Comparison of ENCODE assay signal across 9 cellular contexts in the genomic region with DNA sequence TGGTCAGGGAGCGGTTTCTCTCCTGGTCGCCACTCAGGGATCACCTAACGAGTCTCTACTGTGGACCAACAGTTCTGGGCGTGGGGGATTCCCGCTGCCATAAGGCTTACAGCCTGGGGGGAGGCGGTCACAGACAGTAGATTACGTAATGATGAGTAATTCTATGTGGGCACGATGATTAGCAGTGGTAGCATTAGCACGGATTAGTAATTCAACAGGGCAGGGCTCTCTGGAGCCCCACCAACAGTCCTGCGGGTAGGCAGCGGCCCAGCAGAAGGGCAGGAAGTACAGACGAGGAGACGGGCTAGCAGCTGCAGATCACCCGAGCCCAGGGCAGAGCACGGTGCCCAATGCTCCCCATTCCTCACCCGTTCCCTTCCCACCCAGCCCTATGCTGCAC. TPM values are rescaled to one million over a fixed set of nuclear protein-coding genes. Genes with fewer than 3 reads are reported as not detected.
DNase-seq lines count a peak whose midpoint lies in the region; ATAC-seq and TF ChIP-seq lines count a peak whose summit lies in the region.
"Had no signal": no experiment of that assay in that cellular context is flagged by ENCODE, and none has a peak within 500 bp of the region (broad histone marks: within the 10 kb centered on the region; RNA-seq: fewer than 3 reads in every experiment).

No MANE protein-coding gene starts in this region.

- no peak overlapping the region for H2AFZ ChIP-seq in OCI-LY7 (ENCODE audit: low read length)

- intact Hi-C loops in OCI-LY7 (cut with micrococcal nuclease; ENCODE audit: unreplicated experiment) = no loop called here

- H3K27ac ChIP-seq in muscle layer of colon (ENCODE audit: low read depth, low read length) (peak overlapping the region; percentile 75), OCI-LY7 (ENCODE audit: low read depth, low read length, poor library complexity, severe bottlenecking) (no peak overlapping the region)
- H3K27ac ChIP-seq: dorsolateral prefrontal cortex had no signal

- H3K4me1 ChIP-seq in muscle layer of colon (ENCODE audit: insufficient read depth, low read length) = peaks cover 91% of the 10 kb centered on the region
- H3K4me1 ChIP-seq in OCI-LY7 (ENCODE audit: insufficient read depth, low read length, poor library complexity, severe bottlenecking) = no peaks in the 10 kb centered on the region

- H3K9me3 ChIP-seq in muscle layer of colon (ENCODE audit: low read length) = no peaks in the 10 kb centered on the region
- no peaks in the 10 kb centered on the region for H3K9me3 ChIP-seq in OCI-LY7 (ENCODE audit: low read length)

- no peaks in the 10 kb centered on the region for H4K20me1 ChIP-seq in OCI-LY7 (ENCODE audit: insufficient read depth, low read length)

- no peaks in the 10 kb centered on the region for H3K9me2 ChIP-seq in OCI-LY7 (ENCODE audit: insufficient read depth, low read length)

- CTCF ChIA-PET in OCI-LY7 (lab: Charles Lee; ENCODE audit: unreplicated experiment) = no interaction called here

- POLR2A ChIA-PET in OCI-LY7 (lab: Charles Lee) = no interaction called here

- H3K27me3 ChIP-seq in muscle layer of colon (ENCODE audit: control insufficient read depth in 1 of 2, insufficient read depth in 2 of 2, low read length in 2 of 2) = no peaks in the 10 kb centered on the region
- H3K27me3 ChIP-seq: dorsolateral prefrontal cortex had no signal

- H3K79me2 ChIP-seq in OCI-LY7 (ENCODE audit: insufficient read depth, low read depth, low read length) = no peaks in the 10 kb centered on the region

- no TSS peak for BruUV-seq in OCI-LY7 (replicated peaks; lab: Mats Ljungman, UMichigan)

- ATAC-seq in HG02970 (IDR thresholded peaks at IDR 0.05; ENCODE audit: low FRiP score, unreplicated experiment) = no peak

- no peak overlapping the region for H3K9ac ChIP-seq in muscle layer of colon (ENCODE audit: low read length)

- TF ChIP-seq CTCF in AG09309 (IDR thresholded peaks at IDR 0.05; ENCODE audit: control insufficient read depth, insufficient read depth, low read depth, low read length, missing control alignments) (no peak), cardiac fibroblast (IDR thresholded peaks at IDR 0.05; ENCODE audit: low read depth, low read length) (no peak), OCI-LY7 (conservative IDR thresholded peaks at IDR 0.05; ENCODE audit: low read length) (no peak)

- H3K4me3 ChIP-seq in AG09309 (ENCODE audit: control insufficient read depth, low read depth, low read length) (no peak overlapping the region), cardiac fibroblast (replicated peaks in 1 of 2; ENCODE audit: low read depth in 2 of 2, low read length in 2 of 2) (no peak overlapping the region), muscle layer of colon (ENCODE audit: low read depth in 1 of 2, low read length in 2 of 2) (no peak overlapping the region), OCI-LY7 (ENCODE audit: low read depth, low read length, poor library complexity, severe bottlenecking) (no peak overlapping the region)
- H3K4me3 ChIP-seq: dorsolateral prefrontal cortex had no signal

- H3K4me2 ChIP-seq in OCI-LY7 (ENCODE audit: low read length) = no peak overlapping the region

- H3K36me3 ChIP-seq in muscle layer of colon (ENCODE audit: insufficient read depth, low read length) = no peaks in the 10 kb centered on the region
- H3K36me3 ChIP-seq in OCI-LY7 (ENCODE audit: insufficient read depth, low read length) = no peaks in the 10 kb centered on the region

- DNase-seq in AG09309 (ENCODE audit: low read depth) (peak; percentile 91), LHCN-M2 (ENCODE audit: low read depth) (peak; percentile 95), cardiac fibroblast (ENCODE audit: low read depth in 2 of 2) (peak; percentile 94 to 97), ecto neural progenitor cell (ENCODE audit: low spot score) (no peak), NCI-H748 (lab: John Stamatoyannopoulos, UW; ENCODE audit: unreplicated experiment) (no peak), OCI-LY7 (ENCODE audit: low spot score) (no peak)
- DNase-seq: dorsolateral prefrontal cortex had no signal

RNA-seq across cellular contexts. Expression of a gene that starts 3.6 kb away (rescaled TPM):
- total RNA-seq in LHCN-M2 (2014; rRNA removed) (0.29 and 1.3 TPM in 2 replicates), OCI-LY7 (2022) (not detected in 2 replicates)
- 0.74 TPM for polyA plus RNA-seq in LHCN-M2 (2012)
- not detected in 2 replicates for total RNA-seq in OCI-LY7 (2014; rRNA removed; shearing (Covaris generic))

Comparison
In these comparisons a context has a peak if more than half of its experiments do, and no peak if none do; other contexts are left out.
1. DNase-seq: peak in AG09309 (single experiment), LHCN-M2 (single experiment) and cardiac fibroblast (2 of 2); none in ecto neural progenitor cell (single experiment), NCI-H748 (single experiment) and OCI-LY7 (single experiment).